In genomic region chr4:56977321-56978012, GRCh38 we compare ENCODE assay signal across 8 cellular contexts.
DNase-seq lines count a peak whose midpoint lies in the region; ATAC-seq and TF ChIP-seq lines count a peak whose summit lies in the region.

Gene NOA1 (minus strand): TSS chr4:56977606. CDS start chr4:56977585, 21 bp downstream.

- DNase-seq in AG09309 (ENCODE audit: low read depth) = peak; percentile 98
- DNase-seq in NCI-H446 (lab: John Stamatoyannopoulos, UW) = peak; percentile 98 to 99
- DNase-seq in activated CD4-positive, CD25-positive, alpha-beta regulatory T cell treated with anti-CD3 and anti-CD28 coated beads, Interleukin-2, amount 50 U/mL, for 16 hours (ENCODE audit: low read depth, low spot score) = peak; percentile 98
- DNase-seq in central memory CD8-positive, alpha-beta T cell (ENCODE audit: low spot score in 2 of 2) = peak; percentile 97 to 98
- DNase-seq in iris pigment epithelial cell (ENCODE audit: low read depth) = peak; percentile 99
- peak; percentile 94 to 97 for DNase-seq in stimulated activated CD4-positive, alpha-beta T cell treated with anti-CD3 and anti-CD28 coated beads, Interleukin-12 subunit alpha, Interleukin-12 subunit beta, amount 100 ng/mL, for 24 hours (ENCODE audit: low read depth in 2 of 2)

- H3K27me3 Mint-ChIP-seq in central memory CD8-positive, alpha-beta T cell = no peaks in the 10 kb centered on the region

- ATAC-seq in GM19025 (IDR thresholded peaks at IDR 0.05; ENCODE audit: low read depth, unreplicated experiment) (peak; percentile 80), HG03342 (IDR thresholded peaks at IDR 0.05; ENCODE audit: unreplicated experiment) (peak; percentile 82)
- ATAC-seq in central memory CD8-positive, alpha-beta T cell (replicated peaks; ENCODE audit: extremely low read depth, poor library complexity, severe bottlenecking) = peak; percentile 86

- peaks cover 50% of the 10 kb centered on the region for H3K36me3 Mint-ChIP-seq in central memory CD8-positive, alpha-beta T cell (ENCODE audit: insufficient read depth)

- peak within 1 kb of the TSS; percentile 93 for H3K4me3 Mint-ChIP-seq in central memory CD8-positive, alpha-beta T cell

- peaks cover 45% of the 10 kb centered on the region for H3K4me1 Mint-ChIP-seq in central memory CD8-positive, alpha-beta T cell

- H3K4me3 ChIP-seq in AG09309 (ENCODE audit: control insufficient read depth, low read depth, low read length) = peak within 1 kb of the TSS; percentile 97

- no peak for TF ChIP-seq CTCF in AG09309 (IDR thresholded peaks at IDR 0.05; ENCODE audit: control insufficient read depth, insufficient read depth, low read depth, low read length, missing control alignments)

- peak within 1 kb of the TSS; percentile 99 for H3K27ac Mint-ChIP-seq in central memory CD8-positive, alpha-beta T cell (ENCODE audit: low read depth)

- peaks cover 5% of the 10 kb centered on the region for H3K9me3 Mint-ChIP-seq in central memory CD8-positive, alpha-beta T cell

Comparison
In these comparisons a context has a peak if more than half of its experiments do, and no peak if none do; other contexts are left out.
1. Peak in every context shown above with its lines: DNase-seq, ATAC-seq and H3K4me3 ChIP-seq.